9 cellular contexts compared by ENCODE assay signal in genomic region chr1:171740356-171740863, GRCh38. TPM values are rescaled to one million over a fixed set of nuclear protein-coding genes. Genes with fewer than 3 reads are reported as not detected.
DNase-seq lines count a peak whose midpoint lies in the region; ATAC-seq and TF ChIP-seq lines count a peak whose summit lies in the region.
"Had no signal": no experiment of that assay in that cellular context is flagged by ENCODE, and none has a peak within 500 bp of the region (broad histone marks: within the 10 kb centered on the region; RNA-seq: fewer than 3 reads in every experiment).

No MANE protein-coding gene starts in this region.

- no peak for TF ChIP-seq CTCF in tibial artery (IDR thresholded peaks at IDR 0.05)

- H3K27ac Mint-ChIP-seq in activated naive CD4-positive, alpha-beta T cell treated with anti-CD3 and anti-CD28 coated beads, Interleukin-2, amount 10 ng/mL, durations not matched to agents 7 days and 5 days, result peak overlapping the region; percentile 100
- H3K27ac Mint-ChIP-seq in activated CD8-positive, alpha-beta T cell treated with anti-CD3 and anti-CD28 coated beads, Interleukin-2, amount 10 ng/mL, durations not matched to agents 7 days and 5 days, result peak overlapping the region; percentile 70

- H3K4me3 ChIP-seq in iPS-20b (ENCODE audit: low read length), result peak overlapping the region; percentile 94
- peak overlapping the region; percentile 67 to 81 for H3K4me3 ChIP-seq in tibial artery

- no peaks in the 10 kb centered on the region for H3K9me3 Mint-ChIP-seq in activated naive CD4-positive, alpha-beta T cell treated with anti-CD3 and anti-CD28 coated beads, Interleukin-2, amount 10 ng/mL, durations not matched to agents 7 days and 5 days
- no peaks in the 10 kb centered on the region for H3K9me3 Mint-ChIP-seq in activated CD8-positive, alpha-beta T cell treated with anti-CD3 and anti-CD28 coated beads, Interleukin-2, amount 10 ng/mL, durations not matched to agents 7 days and 5 days (ENCODE audit: insufficient read depth)

- intact Hi-C loops in tibial artery (cut with DNase I; ENCODE audit: low total_unique reads), result no loop called here

- H3K27ac ChIP-seq in iPS-20b (ENCODE audit: low read length) (no peak overlapping the region), tibial artery (peak overlapping the region; percentile 93 to 98)

- no peak for DNase-seq in activated naive CD4-positive, alpha-beta T cell treated with anti-CD3 and anti-CD28 coated beads, Interleukin-2, amount 10 ng/mL, durations not matched to agents 7 days and 5 days
- no peak for DNase-seq in activated naive CD4-positive, alpha-beta T cell treated with anti-CD3 and anti-CD28 coated beads, Interleukin-2, amount 50 U/mL, for 16 hours
- no peak for DNase-seq in activated CD8-positive, alpha-beta T cell treated with anti-CD3 and anti-CD28 coated beads, Interleukin-2, amount 10 ng/mL, durations not matched to agents 7 days and 5 days
- DNase-seq in tibial artery, result no peak
- DNase-seq in cerebellum (ENCODE audit: low spot score), result no peak

- no peak overlapping the region; the same call in 1 of the 2 replicates for H3K9ac ChIP-seq in iPS-20b (ENCODE audit: low read depth, low read length)

- H3K4me1 ChIP-seq in iPS-20b (ENCODE audit: insufficient read depth, low read length), result peaks cover 15% of the 10 kb centered on the region
- H3K4me1 ChIP-seq in tibial artery, result peaks cover 0 to 70% (median 46%) of the 10 kb centered on the region in 4 donors

- H3K36me3 ChIP-seq in iPS-20b (ENCODE audit: insufficient read depth, low read depth, low read length), result peaks cover 12% of the 10 kb centered on the region; the same call in 1 of the 2 replicates
- peaks cover 15 to 26% (median 20%) of the 10 kb centered on the region in 3 donors for H3K36me3 ChIP-seq in tibial artery

- POLR2A ChIA-PET in activated CD8-positive, alpha-beta T cell treated with anti-CD3 and anti-CD28 coated beads, Interleukin-2, amount 10 ng/mL, durations not matched to agents 7 days and 5 days (lab: Charles Lee), result interaction anchor here (1.2 to 4.2 kb wide), 4 partner anchors 14 to 254 kb away, joined by 3 to 35 read pairs (median 14); partner anchors contain the start of genes METTL13 and PRRC2C

- H3K9me3 ChIP-seq in iPS-20b (ENCODE audit: insufficient read depth, low read depth, low read length), result no peaks in the 10 kb centered on the region
- H3K9me3 ChIP-seq in tibial artery, result no peaks in the 10 kb centered on the region
- H3K9me3 ChIP-seq: SJCRH30 had no signal

- peaks cover 55% of the 10 kb centered on the region for H3K4me1 Mint-ChIP-seq in activated naive CD4-positive, alpha-beta T cell treated with anti-CD3 and anti-CD28 coated beads, Interleukin-2, amount 10 ng/mL, durations not matched to agents 7 days and 5 days
- peaks cover 49% of the 10 kb centered on the region for H3K4me1 Mint-ChIP-seq in activated CD8-positive, alpha-beta T cell treated with anti-CD3 and anti-CD28 coated beads, Interleukin-2, amount 10 ng/mL, durations not matched to agents 7 days and 5 days (ENCODE audit: low read depth)

- H3K4me3 Mint-ChIP-seq in activated naive CD4-positive, alpha-beta T cell treated with anti-CD3 and anti-CD28 coated beads, Interleukin-2, amount 10 ng/mL, durations not matched to agents 7 days and 5 days, result peak overlapping the region; percentile 94
- H3K4me3 Mint-ChIP-seq in activated CD8-positive, alpha-beta T cell treated with anti-CD3 and anti-CD28 coated beads, Interleukin-2, amount 10 ng/mL, durations not matched to agents 7 days and 5 days, result peak overlapping the region; percentile 98

- CTCF ChIA-PET in activated naive CD4-positive, alpha-beta T cell treated with anti-CD3 and anti-CD28 coated beads, Interleukin-2, amount 10 ng/mL, durations not matched to agents 7 days and 5 days (lab: Charles Lee), result interaction anchor here (0.6 to 5.4 kb wide), 9 partner anchors 23 to 551 kb away, joined by 3 to 35 read pairs (median 5); no protein-coding TSS in a partner anchor
- CTCF ChIA-PET in activated CD8-positive, alpha-beta T cell treated with anti-CD3 and anti-CD28 coated beads, Interleukin-2, amount 10 ng/mL, durations not matched to agents 7 days and 5 days (lab: Charles Lee), result interaction anchor here (0.8 to 7.0 kb wide), 14 partner anchors 10 to 709 kb away, joined by 3 to 48 read pairs (median 4); partner anchors contain the start of genes METTL13 and PRRC2C

- H3K27me3 ChIP-seq in iPS-20b (ENCODE audit: insufficient read depth, low read length) (no peaks in the 10 kb centered on the region), tibial artery (no peaks in the 10 kb centered on the region)
- H3K27me3 ChIP-seq: SJCRH30 had no signal

- no peaks in the 10 kb centered on the region for H3K27me3 Mint-ChIP-seq in activated naive CD4-positive, alpha-beta T cell treated with anti-CD3 and anti-CD28 coated beads, Interleukin-2, amount 10 ng/mL, durations not matched to agents 7 days and 5 days
- no peaks in the 10 kb centered on the region for H3K27me3 Mint-ChIP-seq in activated CD8-positive, alpha-beta T cell treated with anti-CD3 and anti-CD28 coated beads, Interleukin-2, amount 10 ng/mL, durations not matched to agents 7 days and 5 days (ENCODE audit: low read depth)

- H3K36me3 Mint-ChIP-seq in activated naive CD4-positive, alpha-beta T cell treated with anti-CD3 and anti-CD28 coated beads, Interleukin-2, amount 10 ng/mL, durations not matched to agents 7 days and 5 days, result peaks cover 30% of the 10 kb centered on the region
- peaks cover 30% of the 10 kb centered on the region for H3K36me3 Mint-ChIP-seq in activated CD8-positive, alpha-beta T cell treated with anti-CD3 and anti-CD28 coated beads, Interleukin-2, amount 10 ng/mL, durations not matched to agents 7 days and 5 days (ENCODE audit: low read depth)

- no peak for ATAC-seq in activated CD8-positive, alpha-beta T cell treated with anti-CD3 and anti-CD28 coated beads, Interleukin-2, amount 10 ng/mL, durations not matched to agents 7 days and 5 days
- ATAC-seq in GM18867 (IDR thresholded peaks at IDR 0.05; ENCODE audit: unreplicated experiment) (no peak), HG03565 (IDR thresholded peaks at IDR 0.05; ENCODE audit: unreplicated experiment) (no peak)

RNA-seq across cellular contexts. Expression of gene VAMP4, which starts 1.5 kb away (rescaled TPM):
- total RNA-seq in activated CD8-positive, alpha-beta T cell treated with anti-CD3 and anti-CD28 coated beads, Interleukin-2, amount 10 ng/mL, durations not matched to agents 7 days and 5 days, result 10 to 100 TPM; 12.2 to 13.0 TPM
- total RNA-seq in cerebellum, result 18.5 TPM

RNA-seq across cellular contexts. Expression of gene METTL13, which starts 41.0 kb away (rescaled TPM):
- total RNA-seq in activated CD8-positive, alpha-beta T cell treated with anti-CD3 and anti-CD28 coated beads, Interleukin-2, amount 10 ng/mL, durations not matched to agents 7 days and 5 days, result 10 to 100 TPM; 38.5 to 44.5 TPM
- 15.6 TPM for total RNA-seq in cerebellum
